ENCODE assay signal across 8 cellular contexts in the genomic region with DNA sequence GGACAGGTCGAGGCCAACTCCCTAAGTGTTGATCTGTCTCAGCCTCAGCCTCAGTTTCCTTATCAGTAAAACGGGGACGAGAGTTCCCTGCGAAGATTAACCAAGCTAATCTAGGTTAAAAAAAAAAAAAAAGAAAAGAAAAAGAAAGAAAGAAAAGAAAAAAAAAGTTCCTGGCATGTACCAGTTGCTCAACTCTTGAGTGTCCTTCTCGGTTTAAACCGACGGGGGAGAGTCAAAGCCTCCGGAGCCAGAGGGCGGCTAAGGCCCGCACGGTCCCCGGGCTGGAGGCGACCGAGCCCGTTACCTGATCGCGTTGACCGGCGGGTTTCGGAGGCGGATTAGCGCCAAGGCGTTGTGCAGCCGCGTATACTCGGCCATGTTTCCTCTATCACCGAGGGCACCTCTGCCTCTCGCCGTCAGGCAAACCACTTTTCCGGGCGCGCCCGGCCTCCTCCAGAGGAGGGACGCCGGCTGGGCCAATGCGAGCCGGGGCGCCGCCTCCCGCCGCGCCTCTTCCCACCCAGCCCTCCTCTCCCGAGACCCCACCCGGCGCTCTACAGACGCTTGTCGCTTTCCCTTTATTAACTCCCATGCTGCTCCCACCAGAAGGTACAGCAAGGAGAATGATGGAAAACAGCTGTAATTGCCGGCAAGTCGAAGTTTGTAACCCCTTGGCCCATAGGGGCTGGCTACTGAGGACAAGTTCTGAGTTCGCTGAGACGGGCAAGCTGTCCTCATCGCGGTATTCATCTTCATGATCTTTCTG. TPM values are rescaled to one million over a fixed set of nuclear protein-coding genes. Genes with fewer than 3 reads are reported as not detected.
DNase-seq lines count a peak whose midpoint lies in the region; FAIRE-seq and TF ChIP-seq lines count a peak whose summit lies in the region.

A gene (minus strand): TSS at position 405 of the 766 bp plus-strand sequence. CDS start 27 bp downstream, at position 378.

- TF ChIP-seq RAD21 in SK-N-SH (IDR thresholded peaks at IDR 0.05; ENCODE audit: low read length): no peak

- peaks cover 8% of the 10 kb centered on the region for H3K9me3 Mint-ChIP-seq in activated naive CD8-positive, alpha-beta T cell (ENCODE audit: low read depth)

- TF ChIP-seq EP300 in SK-N-SH (IDR thresholded peaks at IDR 0.05; ENCODE audit: borderline replicate concordance in 1 of 2, low read depth in 1 of 2, low read length in 1 of 2) (no peak), transverse colon (IDR thresholded peaks at IDR 0.05; ENCODE audit: low read depth) (no peak)

- H3K27me3 ChIP-seq in HUES64 (ENCODE audit: insufficient read depth, low read length) (peaks cover 6% of the 10 kb centered on the region; the same call in 1 of the 2 replicates), SK-N-SH (ENCODE audit: insufficient read depth) (no peaks in the 10 kb centered on the region), cardiac muscle cell (no peaks in the 10 kb centered on the region), transverse colon (no peaks in the 10 kb centered on the region)

- peak; percentile 23 for FAIRE-seq in GM19239 (lab: Jason Lieb, UNC)

- H3K4me3 Mint-ChIP-seq in activated naive CD8-positive, alpha-beta T cell: peak within 1 kb of the TSS; percentile 88

- CTCF ChIA-PET in SK-N-SH (lab: Yijun Ruan, JAX): interaction anchor here (0.8 to 1.3 kb wide), 3 partner anchors 15 to 17 kb away, joined by 3 to 5 read pairs (median 3); no protein-coding TSS in a partner anchor

- no peaks in the 10 kb centered on the region for H3K9me2 ChIP-seq in SK-N-SH

- intact Hi-C loops in posterior vena cava (cut with DNase I): no loop called here
- intact Hi-C loops in transverse colon (cut with DNase I; ENCODE audit: low total_unique reads): no loop called here

- in situ Hi-C loops in transverse colon (cut with MboI; ENCODE audit: low pct_ligation_motif_present in 1 of 4, low pct_unique_long_range_greater_than_20kb in 1 of 4, low sequenced_read_pairs in 3 of 4): no loop called here

- H3K4me1 ChIP-seq in HUES64 (ENCODE audit: insufficient read depth, low read length) (no peaks in the 10 kb centered on the region), SK-N-SH (ENCODE audit: control insufficient read depth in 1 of 2, insufficient read depth in 2 of 2, low read depth in 1 of 2, low read length in 1 of 2) (peaks cover 0 to 2% of the 10 kb centered on the region in 2 experiments; a peak in 2 of 4 replicates), cardiac muscle cell (ENCODE audit: low read depth) (no peaks in the 10 kb centered on the region), transverse colon (peaks cover 0 to 12% (median 4%) of the 10 kb centered on the region in 4 donors)

- H3K9me3 ChIP-seq in HUES64 (ENCODE audit: insufficient read depth, low read depth, low read length): peaks cover 14% of the 10 kb centered on the region
- H3K9me3 ChIP-seq in SK-N-SH: no peaks in the 10 kb centered on the region
- H3K9me3 ChIP-seq in cardiac muscle cell (ENCODE audit: low read depth): no peaks in the 10 kb centered on the region
- H3K9me3 ChIP-seq in transverse colon: peaks cover 0 to 5% of the 10 kb centered on the region in 2 donors

- peaks cover 6% of the 10 kb centered on the region for H3K4me1 Mint-ChIP-seq in activated naive CD8-positive, alpha-beta T cell (ENCODE audit: low read depth)

- DNase-seq in AG09309 (ENCODE audit: low read depth): no peak
- DNase-seq in GM19239 (ENCODE audit: insufficient read length, low spot score): peak; percentile 53
- DNase-seq in SK-N-SH: peak; percentile 93
- DNase-seq in cardiac muscle cell (ENCODE audit: low read depth in 1 of 2, low spot score in 1 of 2): peak; percentile 73 to 82
- peak; percentile 91 for DNase-seq in posterior vena cava (ENCODE audit: low spot score)
- peak; percentile 85 for DNase-seq in transverse colon

- no peaks in the 10 kb centered on the region for H3K79me2 ChIP-seq in SK-N-SH (ENCODE audit: insufficient read depth)

- H3K36me3 ChIP-seq in HUES64 (ENCODE audit: insufficient read depth, low read length) (no peaks in the 10 kb centered on the region), SK-N-SH (replicated peaks in 1 of 2; ENCODE audit: control insufficient read depth in 1 of 2, insufficient read depth in 2 of 2, low read length in 1 of 2) (no peaks in the 10 kb centered on the region), cardiac muscle cell (no peaks in the 10 kb centered on the region), transverse colon (no peaks in the 10 kb centered on the region)

- TF ChIP-seq POLR2A in transverse colon (IDR thresholded peaks at IDR 0.05): peak; percentile 90

- WGBS in HUES64: 8% methylated on average over 53 of the region's 53 CpGs
- WGBS in SK-N-SH (ENCODE audit: low lambda C conversion rate): 9% methylated on average over 33 of the region's 53 CpGs
- WGBS in transverse colon (ENCODE audit: low coverage in 1 of 2), 2 donors: 4 to 20% methylated on average over 2 to 49 of the region's 53 CpGs

- TF ChIP-seq CTCF in AG09309 (IDR thresholded peaks at IDR 0.05; ENCODE audit: control insufficient read depth, insufficient read depth, low read depth, low read length, missing control alignments) (no peak), SK-N-SH (IDR thresholded peaks at IDR 0.05) (no peak), cardiac muscle cell (IDR thresholded peaks at IDR 0.05; ENCODE audit: low read depth, low read length) (no peak), transverse colon (IDR thresholded peaks at IDR 0.05) (peak in 1 of 5 experiments; percentile 16)

- H4K20me1 ChIP-seq in SK-N-SH (ENCODE audit: insufficient read depth): no peaks in the 10 kb centered on the region

- H3K27ac ChIP-seq in HUES64 (ENCODE audit: low read depth, low read length) (peak within 1 kb of the TSS; percentile 40; the same call in 1 of the 2 replicates), SK-N-SH (ENCODE audit: low read depth in 2 of 2, low read length in 1 of 2) (peak within 1 kb of the TSS in 1 of 2 experiments; percentile 66; a peak in 1 of 4 replicates), cardiac muscle cell (no peak within 1 kb of the TSS), transverse colon (peak within 1 kb of the TSS; percentile 79 to 88 (median 83))

- H3F3A ChIP-seq in SK-N-SH (replicated peaks; ENCODE audit: insufficient read depth): no peaks in the 10 kb centered on the region

- H3K36me3 Mint-ChIP-seq in activated naive CD8-positive, alpha-beta T cell: peaks cover 6% of the 10 kb centered on the region

- POLR2A ChIA-PET in SK-N-SH (lab: Yijun Ruan, JAX): no interaction called here

- H2AFZ ChIP-seq in SK-N-SH (ENCODE audit: low read depth): peak within 1 kb of the TSS; percentile 100

- no peaks in the 10 kb centered on the region for H3K27me3 Mint-ChIP-seq in activated naive CD8-positive, alpha-beta T cell

- H3K9ac ChIP-seq in HUES64 (ENCODE audit: low read depth, low read length): peak within 1 kb of the TSS; percentile 77
- H3K9ac ChIP-seq in SK-N-SH: peak within 1 kb of the TSS; percentile 79

- H3K4me3 ChIP-seq in AG09309 (ENCODE audit: control insufficient read depth, low read depth, low read length) (peak within 1 kb of the TSS; percentile 54), HUES64 (ENCODE audit: low read length) (peak within 1 kb of the TSS; percentile 68), SK-N-SH (ENCODE audit: low read depth in 2 of 2, low read length in 1 of 2) (peak within 1 kb of the TSS; percentile 73 to 79), cardiac muscle cell (peak within 1 kb of the TSS; percentile 39), transverse colon (peak within 1 kb of the TSS; percentile 47 to 89 (median 75))

- peak within 1 kb of the TSS; percentile 72 for H3K4me2 ChIP-seq in SK-N-SH

- peak within 1 kb of the TSS; percentile 50 for H3K27ac Mint-ChIP-seq in activated naive CD8-positive, alpha-beta T cell

TF ChIP-seq in SK-N-SH, 30 proteins besides CTCF, POLR2A, EP300 and RAD21:
- TF ChIP-seq MEF2A (IDR thresholded peaks at IDR 0.05; ENCODE audit: borderline replicate concordance, low read depth) (no peak), RXRA (IDR thresholded peaks at IDR 0.05; ENCODE audit: borderline replicate concordance, low read depth) (no peak), CHD2 (IDR thresholded peaks at IDR 0.05; ENCODE audit: low read length, partially characterized antibody) (peak; percentile 23), MXI1 (IDR thresholded peaks at IDR 0.05; ENCODE audit: low read depth, low read length) (peak; percentile 64; the same call in 1 of the 2 replicates), POLR2AphosphoS5 (IDR thresholded peaks at IDR 0.05; ENCODE audit: low read depth, low read length) (peak; percentile 90), YY1 (IDR thresholded peaks at IDR 0.05; ENCODE audit: low read depth) (peak; percentile 76), GABPA (IDR thresholded peaks at IDR 0.05; ENCODE audit: low read depth) (0 out of 2 replicates have a peak, but pooled peaks have one; percentile 19), SMC3 (IDR thresholded peaks at IDR 0.05; ENCODE audit: low read depth, low read length) (no peak), TAF1 (IDR thresholded peaks at IDR 0.05; ENCODE audit: borderline replicate concordance, low read depth, low read length) (peak; percentile 76; the same call in 1 of the 2 replicates)
- TF ChIP-seq, protein P1, sequence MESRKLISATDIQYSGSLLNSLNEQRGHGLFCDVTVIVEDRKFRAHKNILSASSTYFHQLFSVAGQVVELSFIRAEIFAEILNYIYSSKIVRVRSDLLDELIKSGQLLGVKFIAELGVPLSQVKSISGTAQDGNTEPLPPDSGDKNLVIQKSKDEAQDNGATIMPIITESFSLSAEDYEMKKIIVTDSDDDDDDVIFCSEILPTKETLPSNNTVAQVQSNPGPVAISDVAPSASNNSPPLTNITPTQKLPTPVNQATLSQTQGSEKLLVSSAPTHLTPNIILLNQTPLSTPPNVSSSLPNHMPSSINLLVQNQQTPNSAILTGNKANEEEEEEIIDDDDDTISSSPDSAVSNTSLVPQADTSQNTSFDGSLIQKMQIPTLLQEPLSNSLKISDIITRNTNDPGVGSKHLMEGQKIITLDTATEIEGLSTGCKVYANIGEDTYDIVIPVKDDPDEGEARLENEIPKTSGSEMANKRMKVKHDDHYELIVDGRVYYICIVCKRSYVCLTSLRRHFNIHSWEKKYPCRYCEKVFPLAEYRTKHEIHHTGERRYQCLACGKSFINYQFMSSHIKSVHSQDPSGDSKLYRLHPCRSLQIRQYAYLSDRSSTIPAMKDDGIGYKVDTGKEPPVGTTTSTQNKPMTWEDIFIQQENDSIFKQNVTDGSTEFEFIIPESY (IDR thresholded peaks at IDR 0.05; ENCODE audit: borderline replicate concordance, low read depth): no peak

RNA-seq across cellular contexts. Expression of the gene that starts here (rescaled TPM):
- 2.1 TPM for polyA plus RNA-seq in HUES64 (2013, experiment 1 of 2)
- polyA plus RNA-seq in HUES64 (2013, experiment 2 of 2): 2.5 TPM
- polyA plus RNA-seq in SK-N-SH (2012; rRNA removed) (2.5 and 4.2 TPM in 2 replicates), cardiac muscle cell (3.8 and 4.4 TPM in 2 replicates)
- 3.7 and 4.1 TPM in 2 replicates for polyA plus RNA-seq in SK-N-SH (2012; cell fraction: cytosol; rRNA removed)
- polyA plus RNA-seq in SK-N-SH (2012; cell fraction: nucleus; rRNA removed): 2.0 and 3.0 TPM in 2 replicates
- total RNA-seq in cardiac muscle cell (5.4 and 7.7 TPM in 2 replicates), posterior vena cava (1 to 10 TPM; 3.1 to 4.1 TPM), transverse colon (10 to 100 TPM in 3 of 4 donors, 1 to 10 TPM in 1; 6.4 to 39.6 (median 14.3) TPM)
